7 cellular contexts compared by ENCODE assay signal in the genomic region with DNA sequence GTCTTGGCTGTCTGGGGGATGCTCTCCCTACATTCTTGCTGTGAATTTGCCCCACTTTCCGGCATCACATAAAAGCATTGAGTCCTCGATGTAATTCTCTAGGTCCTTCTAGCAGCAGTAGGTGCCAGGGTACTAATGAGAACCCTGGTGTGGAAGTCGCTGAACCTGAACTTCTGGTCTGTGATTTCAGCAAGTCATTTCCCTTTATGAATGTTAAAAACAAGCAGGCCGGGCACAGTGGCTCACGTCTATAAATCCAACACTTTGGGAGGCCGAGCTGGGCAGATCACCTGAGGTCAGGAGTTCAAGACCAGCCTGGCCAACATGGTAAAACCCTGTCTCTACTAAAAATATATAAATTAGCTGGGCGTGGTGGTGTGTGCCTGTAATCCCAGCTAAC. TPM values are rescaled to one million over a fixed set of nuclear protein-coding genes. Genes with fewer than 3 reads are reported as not detected.
DNase-seq lines count a peak whose midpoint lies in the region; FAIRE-seq and TF ChIP-seq lines count a peak whose summit lies in the region.
"Not testable (repeated sequence)": the region's sequence is repeated elsewhere in the genome, so short reads cannot be mapped to it uniquely, and the experiment has no call there.

No MANE protein-coding gene starts in this region.

- H3K79me1 ChIP-seq in H1 (ENCODE audit: low read depth, low read length); mesenchymal stem cell (replicated peaks; ENCODE audit: low read length, poor library complexity, severe bottlenecking); trophoblast cell (ENCODE audit: low read length): not testable (repeated sequence)

- H4K20me1 ChIP-seq in H1 (replicated peaks in 1 of 2; ENCODE audit: control insufficient read depth in 1 of 2, insufficient read depth in 2 of 2, low read length in 2 of 2), result not testable (repeated sequence)

- H3K9ac ChIP-seq in H1 (replicated peaks in 1 of 4; ENCODE audit: extremely low read depth in 1 of 4, low read depth in 3 of 4, low read length in 3 of 4); mesenchymal stem cell (ENCODE audit: low read length); trophoblast cell (ENCODE audit: low read length): not testable (repeated sequence)

- BruUV-seq in Calu3 (replicated peaks; lab: Mats Ljungman, UMichigan), result not testable (repeated sequence)

- not testable (repeated sequence) for H3K9me3 ChIP-seq in H1 (ENCODE audit: insufficient read depth in 2 of 2, low read depth in 1 of 2, low read length in 1 of 2); mesenchymal stem cell (ENCODE audit: control insufficient read depth, low read length); trophoblast cell (ENCODE audit: insufficient read depth, low read depth, low read length); suprapubic skin

- intact Hi-C loops in Calu3 (cut with micrococcal nuclease; ENCODE audit: unreplicated experiment), result not testable (repeated sequence)

- H3K36me3 Mint-ChIP-seq in Calu3 (ENCODE audit: insufficient read depth, unreplicated experiment), result not testable (repeated sequence)

- H3K4me3 Mint-ChIP-seq in Calu3 (ENCODE audit: low read depth, unreplicated experiment), result not testable (repeated sequence)

- H3K14ac ChIP-seq in H1 (ENCODE audit: insufficient read length); mesenchymal stem cell (ENCODE audit: low read length in 2 of 2); trophoblast cell (ENCODE audit: low read length): not testable (repeated sequence)

- H3K18ac ChIP-seq in H1 (ENCODE audit: extremely low read depth, low read length); mesenchymal stem cell (ENCODE audit: low read depth in 1 of 2, low read length in 2 of 2); trophoblast cell (ENCODE audit: low read length): not testable (repeated sequence)

- H3K79me2 ChIP-seq in H1 (ENCODE audit: control insufficient read depth in 1 of 2, insufficient read depth in 2 of 2, low read length in 2 of 2); trophoblast cell (ENCODE audit: control insufficient read depth, insufficient read depth, low read length, poor library complexity): not testable (repeated sequence)

- not testable (repeated sequence) for TF ChIP-seq CTCF in Calu3 (IDR thresholded peaks at IDR 0.05; ENCODE audit: unreplicated experiment); LNCaP clone FGC (IDR thresholded peaks at IDR 0.05; ENCODE audit: control insufficient read depth, extremely low read depth, insufficient read depth); VCaP (conservative IDR thresholded peaks at IDR 0.05); H1 (IDR thresholded peaks at IDR 0.05; ENCODE audit: control extremely low read depth in 1 of 3, insufficient read depth in 1 of 3, low read depth in 1 of 3, low read length in 3 of 3); suprapubic skin (IDR thresholded peaks at IDR 0.05)

- not testable (repeated sequence) for H3K4me2 ChIP-seq in H1 (ENCODE audit: insufficient read depth in 1 of 2, low read depth in 2 of 2, low read length in 2 of 2); mesenchymal stem cell (ENCODE audit: low read length, poor library complexity, severe bottlenecking); trophoblast cell (ENCODE audit: low read length)

- not testable (repeated sequence) for H3K4me1 ChIP-seq in H1 (replicated peaks in 1 of 4; ENCODE audit: control insufficient read depth in 3 of 4, insufficient read depth in 4 of 4, low read length in 3 of 4); mesenchymal stem cell (ENCODE audit: control insufficient read depth, insufficient read depth, low read depth, low read length); trophoblast cell (ENCODE audit: control insufficient read depth in 1 of 2, insufficient read depth in 2 of 2, low read length in 2 of 2); suprapubic skin

- TF ChIP-seq POLR2A in H1 (IDR thresholded peaks at IDR 0.05; ENCODE audit: control extremely low read depth in 1 of 2, low read depth in 2 of 2, low read length in 2 of 2); suprapubic skin (IDR thresholded peaks at IDR 0.05): not testable (repeated sequence)

- not testable (repeated sequence) for H3K9me3 Mint-ChIP-seq in Calu3 (ENCODE audit: low read depth, unreplicated experiment)

- H4K5ac ChIP-seq in H1 (ENCODE audit: insufficient read length, low read depth, low read length), result not testable (repeated sequence)

- H4K91ac ChIP-seq in H1 (replicated peaks; ENCODE audit: insufficient read length, low read length); trophoblast cell (ENCODE audit: low read depth, low read length): not testable (repeated sequence)
- H4K91ac ChIP-seq in mesenchymal stem cell (ENCODE audit: low read length), result peak overlapping the region; percentile 12

- not testable (repeated sequence) for H2AFZ ChIP-seq in H1 (ENCODE audit: low read length); mesenchymal stem cell (ENCODE audit: low read depth, low read length); trophoblast cell (ENCODE audit: insufficient read depth, low read length, poor library complexity)

- not testable (repeated sequence) for H2BK15ac ChIP-seq in H1 (ENCODE audit: low read length); mesenchymal stem cell (ENCODE audit: low read depth, poor library complexity, severe bottlenecking)

- not testable (repeated sequence) for H4K8ac ChIP-seq in H1 (ENCODE audit: extremely low read depth, insufficient read depth, low read length); mesenchymal stem cell (ENCODE audit: low read length); trophoblast cell (ENCODE audit: low read depth, low read length)

- not testable (repeated sequence) for H3K23me2 ChIP-seq in H1 (ENCODE audit: low read depth, low read length)

- POLR2A ChIA-PET in H1 (lab: Charles Lee; ENCODE audit: partially characterized antibody), result interaction anchor here (1.2 kb wide), 1 partner anchor 307 kb away, joined by 3 read pairs; the partner anchor contains the start of gene MCU

- not testable (repeated sequence) for TF ChIP-seq RAD21 in H1 (IDR thresholded peaks at IDR 0.05 in 1 of 2, conservative IDR thresholded peaks at IDR 0.05 in 1 of 2; ENCODE audit: low read depth in 2 of 2, low read length in 2 of 2)

- CTCF ChIA-PET in Calu3 (lab: Charles Lee) (interaction anchor here (0.8 to 1.7 kb wide), 3 partner anchors 10 to 65 kb away, joined by 3 to 4 read pairs (median 3); no protein-coding TSS in a partner anchor), H1 (lab: Charles Lee; ENCODE audit: partially characterized antibody) (interaction anchor here (0.7 to 2.8 kb wide), 3 partner anchors 10 to 78 kb away, joined by 4 to 14 read pairs (median 4); no protein-coding TSS in a partner anchor)

- not testable (repeated sequence) for H3K4me3 ChIP-seq in LNCaP clone FGC (ENCODE audit: low read depth, low read length); H1 (ENCODE audit: extremely low read depth in 1 of 4, insufficient read depth in 2 of 4, low read depth in 3 of 4, low read length in 4 of 4); mesenchymal stem cell (ENCODE audit: insufficient read depth in 1 of 2, low read depth in 1 of 2, low read length in 2 of 2); trophoblast cell (ENCODE audit: low read depth, low read length); suprapubic skin

- H3K4ac ChIP-seq in H1 (replicated peaks; ENCODE audit: insufficient read length, low read depth, low read length); mesenchymal stem cell (ENCODE audit: low read depth in 1 of 2, low read length in 2 of 2); trophoblast cell (ENCODE audit: low read depth, low read length): not testable (repeated sequence)

- H3K36me3 ChIP-seq in H1 (ENCODE audit: control insufficient read depth in 2 of 4, insufficient read depth in 4 of 4, low read length in 3 of 4); trophoblast cell (ENCODE audit: control insufficient read depth in 1 of 2, insufficient read depth in 2 of 2, low read length in 2 of 2); suprapubic skin: not testable (repeated sequence)
- peaks cover 0 to 24% of the 10 kb centered on the region in 2 experiments for H3K36me3 ChIP-seq in mesenchymal stem cell (ENCODE audit: control insufficient read depth in 1 of 2, insufficient read depth in 2 of 2, low read depth in 1 of 2, low read length in 2 of 2)

- not testable (repeated sequence) for TF ChIP-seq EP300 in H1 (IDR thresholded peaks at IDR 0.05; ENCODE audit: borderline replicate concordance in 1 of 2, low read depth in 2 of 2, low read length in 2 of 2); suprapubic skin (IDR thresholded peaks at IDR 0.05)

- H2AK5ac ChIP-seq in H1 (ENCODE audit: low read depth, low read length), result 0 out of 2 replicates have a peak overlapping the region, but pooled peaks have one; percentile 48
- H2AK5ac ChIP-seq in mesenchymal stem cell (ENCODE audit: low read length, severe bottlenecking); trophoblast cell (ENCODE audit: low read length): not testable (repeated sequence)

- peak overlapping the region; percentile 2 for H3K27ac Mint-ChIP-seq in Calu3 (ENCODE audit: unreplicated experiment)

- H3K56ac ChIP-seq in H1 (replicated peaks; ENCODE audit: insufficient read length, low read depth, low read length), result not testable (repeated sequence)

- peaks cover 15% of the 10 kb centered on the region for H3K4me1 Mint-ChIP-seq in Calu3 (ENCODE audit: low read depth, unreplicated experiment)

- DNase-seq in Calu3, result peak; percentile 61
- DNase-seq in LNCaP clone FGC (ENCODE audit: low read depth), result peak; percentile 81
- DNase-seq in H1 (ENCODE audit: low read depth in 1 of 2, low spot score in 2 of 2); mesenchymal stem cell; suprapubic skin (ENCODE audit: low spot score in 2 of 2): not testable (repeated sequence)
- DNase-seq in trophoblast cell, result peak; percentile 32 to 64

- H2BK20ac ChIP-seq in H1 (ENCODE audit: low read length), result not testable (repeated sequence)

- 90% methylated on average over 7 of the region's 7 CpGs; no CpG with 5 or more reads in 1 of the 2 experiments for WGBS in H1 (ENCODE audit: extremely low coverage in 1 of 2, insufficient coverage in 1 of 2, insufficient read length in 1 of 2, insufficient replicate concordance in 2 of 2, low coverage in 1 of 2, low lambda C conversion rate in 2 of 2, missing lambda C conversion rate in 1 of 2), 2 experiments
- WGBS in mesenchymal stem cell, result 90% methylated on average over 7 of the region's 7 CpGs
- WGBS in trophoblast cell (ENCODE audit: extremely low coverage, insufficient coverage, insufficient read length), result no CpG with 5 or more reads among the region's 7 CpGs
- WGBS in suprapubic skin, result 49% methylated on average over 7 of the region's 7 CpGs

- not testable (repeated sequence) for H3K27me3 ChIP-seq in H1 (replicated peaks in 1 of 4; ENCODE audit: control insufficient read depth in 3 of 4, extremely low read depth in 1 of 4, insufficient read depth in 3 of 4, low read length in 3 of 4); mesenchymal stem cell (ENCODE audit: control insufficient read depth in 1 of 2, insufficient read depth in 1 of 2, low read length in 2 of 2); trophoblast cell (ENCODE audit: insufficient read depth, low read length); suprapubic skin

- H3K27ac ChIP-seq in VCaP, result peak overlapping the region; percentile 54
- H3K27ac ChIP-seq in H1 (ENCODE audit: low read depth, low read length); mesenchymal stem cell (ENCODE audit: low read length, poor library complexity, severe bottlenecking); trophoblast cell (ENCODE audit: low read depth, low read length): not testable (repeated sequence)
- H3K27ac ChIP-seq in suprapubic skin, result peak overlapping the region; percentile 1

- FAIRE-seq in H1 (lab: Jason Lieb, UNC), result not testable (repeated sequence)

- not testable (repeated sequence) for H2BK5ac ChIP-seq in H1 (ENCODE audit: low read depth, low read length); mesenchymal stem cell (ENCODE audit: low read depth, low read length, poor library complexity, severe bottlenecking); trophoblast cell (ENCODE audit: low read depth, low read length, poor library complexity)

- not testable (repeated sequence) for H4K12ac ChIP-seq in trophoblast cell (ENCODE audit: low read depth, low read length)

- H2BK120ac ChIP-seq in H1 (replicated peaks; ENCODE audit: low read depth, low read length); mesenchymal stem cell (ENCODE audit: low read depth, low read length); trophoblast cell (ENCODE audit: insufficient read depth, low read length, poor library complexity): not testable (repeated sequence)

- not testable (repeated sequence) for H2BK12ac ChIP-seq in H1 (ENCODE audit: low read depth, low read length); mesenchymal stem cell (ENCODE audit: low read length in 2 of 2); trophoblast cell (ENCODE audit: low read length)

- H3K23ac ChIP-seq in H1 (ENCODE audit: insufficient read length); mesenchymal stem cell (ENCODE audit: low read length in 2 of 2); trophoblast cell (ENCODE audit: low read length): not testable (repeated sequence)

- not testable (repeated sequence) for H3K27me3 Mint-ChIP-seq in Calu3 (ENCODE audit: unreplicated experiment)

RNA-seq across cellular contexts. Expression of gene DNAJB12, which starts 30.3 kb away (rescaled TPM):
- total RNA-seq in Calu3 (2022) (43.1 and 48.0 TPM in 2 replicates), suprapubic skin (10 to 100 TPM; 44.0 to 61.8 (median 46.7) TPM)
- total RNA-seq in H1 (2021; fragmentation: NEBNext Ultra II Directional; extraction: Animal tissue kit (Norgen Biotek cat#: 25700)), result 19.6 and 20.5 TPM in 2 replicates
- polyA plus RNA-seq in H1 (2011; rRNA removed), result 10.8 and 16.0 TPM in 2 replicates
- polyA plus RNA-seq in H1 (2011; cell fraction: cytosol; rRNA removed), result 12.4 TPM
- polyA plus RNA-seq in H1 (2011; cell fraction: nucleus; rRNA removed), result 23.3 TPM
- 10.7 to 18.5 TPM (median 16.7 TPM) in 4 replicates for polyA plus RNA-seq in H1 (2012, experiment 1 of 2)
- polyA plus RNA-seq in H1 (2012, experiment 2 of 2), result 12.5 TPM
- 14.1 TPM for polyA plus RNA-seq in H1 (2013, experiment 1 of 2)
- polyA plus RNA-seq in H1 (2013, experiment 2 of 2), result 15.3 TPM
- polyA minus RNA-seq in H1 (2011; rRNA and poly(A)+ RNA removed), result 9.2 and 9.8 TPM in 2 replicates
- 12.0 TPM for polyA minus RNA-seq in H1 (2011; cell fraction: cytosol; rRNA and poly(A)+ RNA removed)
- 13.9 TPM for polyA minus RNA-seq in H1 (2011; cell fraction: nucleus; rRNA and poly(A)+ RNA removed)
- polyA plus RNA-seq in mesenchymal stem cell (2013, experiment 1 of 2), result 28.6 TPM
- polyA plus RNA-seq in mesenchymal stem cell (2013, experiment 2 of 2), result 27.7 TPM
- 17.3 and 17.4 TPM in 2 replicates for polyA plus RNA-seq in trophoblast cell (2013)
